In the genomic region with DNA sequence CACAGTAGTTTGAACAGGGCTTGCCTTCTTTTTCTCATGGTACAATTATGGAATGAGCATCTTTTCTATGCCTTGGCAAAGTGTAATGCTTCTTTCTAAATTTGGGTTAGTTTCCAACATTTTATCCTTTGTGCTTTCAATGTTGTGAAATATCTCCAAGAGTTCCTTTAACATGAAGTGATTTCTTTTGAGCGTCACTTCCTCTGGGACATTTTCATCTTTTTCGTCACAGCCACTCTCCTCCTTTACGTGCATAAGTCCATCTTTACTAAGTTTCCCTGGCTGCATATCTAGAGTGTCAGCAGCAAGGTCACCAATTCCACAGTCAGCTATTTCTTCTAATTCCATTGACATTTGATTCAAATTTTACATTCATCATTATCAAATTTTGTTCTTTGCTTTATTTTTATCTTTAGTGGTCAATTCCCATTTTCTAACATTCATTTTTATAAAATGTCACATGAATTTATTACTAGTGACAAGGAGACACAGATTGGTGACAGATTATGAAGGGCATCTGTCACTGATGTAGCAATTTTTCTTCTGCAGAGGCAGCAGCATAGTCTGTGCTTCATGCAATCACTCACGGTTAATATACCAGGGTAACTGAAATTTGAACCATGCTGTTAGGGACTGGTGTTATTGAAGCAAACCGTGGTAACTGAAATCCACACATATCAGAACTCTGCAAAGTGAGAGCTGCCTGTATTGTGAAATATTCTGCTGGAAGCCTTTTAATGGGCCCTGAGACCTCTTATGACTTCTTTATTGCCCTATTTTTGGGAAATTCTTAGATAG, we compare ENCODE assay signal across 13 cellular contexts.
DNase-seq lines count a peak whose midpoint lies in the region; ATAC-seq and TF ChIP-seq lines count a peak whose summit lies in the region.
"Had no signal": no experiment of that assay in that cellular context is flagged by ENCODE, and none has a peak within 500 bp of the region (broad histone marks: within the 10 kb centered on the region; RNA-seq: fewer than 3 reads in every experiment).

No MANE protein-coding gene starts in this region.

- no peaks in the 10 kb centered on the region for H3K9me3 ChIP-seq in Karpas-422 (ENCODE audit: low read length)
- H3K9me3 ChIP-seq: body of pancreas had no signal

- H3K27me3 ChIP-seq in ACC112 (ENCODE audit: insufficient read depth, low read length) = no peaks in the 10 kb centered on the region
- H3K27me3 ChIP-seq in Karpas-422 (ENCODE audit: low read length) = no peaks in the 10 kb centered on the region
- H3K27me3 ChIP-seq: body of pancreas had no signal

- H3K9me2 ChIP-seq in Karpas-422 (replicated peaks; ENCODE audit: insufficient read depth, low read length) = no peaks in the 10 kb centered on the region

- peaks cover 17% of the 10 kb centered on the region for H3K4me1 ChIP-seq in ACC112 (ENCODE audit: control insufficient read depth, insufficient read depth, low read length, unreplicated experiment)
- H3K4me1 ChIP-seq in Karpas-422 (ENCODE audit: low read length) = no peaks in the 10 kb centered on the region

- no peak for ATAC-seq in GM18511 (IDR thresholded peaks at IDR 0.05; ENCODE audit: unreplicated experiment)
- no peak for ATAC-seq in HG02970 (IDR thresholded peaks at IDR 0.05; ENCODE audit: low FRiP score, unreplicated experiment)
- ATAC-seq: body of pancreas had no signal

- H3K4me3 ChIP-seq in ACC112 (ENCODE audit: low read depth, low read length) = no peak overlapping the region
- H3K4me3 ChIP-seq in Karpas-422 (ENCODE audit: low read length) = no peak overlapping the region
- H3K4me3 ChIP-seq: body of pancreas had no signal

- no peaks in the 10 kb centered on the region for H3K36me3 Mint-ChIP-seq in dendritic cell treated with granulocyte-macrophage colony-stimulating factor and Interleukin-4, amounts not matched to agents 40 ng/mL and 50 ng/mL, for 4 days (ENCODE audit: low read depth)
- H3K36me3 Mint-ChIP-seq in mesothelial cell of epicardium = no peaks in the 10 kb centered on the region

- no peaks in the 10 kb centered on the region for H3K27me3 Mint-ChIP-seq in dendritic cell treated with granulocyte-macrophage colony-stimulating factor and Interleukin-4, amounts not matched to agents 40 ng/mL and 50 ng/mL, for 4 days
- H3K27me3 Mint-ChIP-seq in mesothelial cell of epicardium (ENCODE audit: low read depth) = no peaks in the 10 kb centered on the region

- no peak overlapping the region for H3K4me2 ChIP-seq in Karpas-422 (ENCODE audit: low read depth, low read length, poor library complexity, severe bottlenecking)

- H3K36me3 ChIP-seq in ACC112 (ENCODE audit: insufficient read depth, low read length) (no peaks in the 10 kb centered on the region), Karpas-422 (ENCODE audit: insufficient read depth, low read length) (no peaks in the 10 kb centered on the region)

- peaks cover 28% of the 10 kb centered on the region for H3K4me1 Mint-ChIP-seq in dendritic cell treated with granulocyte-macrophage colony-stimulating factor and Interleukin-4, amounts not matched to agents 40 ng/mL and 50 ng/mL, for 4 days (ENCODE audit: low read depth)
- H3K4me1 Mint-ChIP-seq in mesothelial cell of epicardium = peaks cover 25% of the 10 kb centered on the region
- H3K4me1 Mint-ChIP-seq: activated B cell treated with CpG ODN at 0.5 μM for 24 hours had no signal

- no peaks in the 10 kb centered on the region for H3K9me3 Mint-ChIP-seq in dendritic cell treated with granulocyte-macrophage colony-stimulating factor and Interleukin-4, amounts not matched to agents 40 ng/mL and 50 ng/mL, for 4 days
- H3K9me3 Mint-ChIP-seq in mesothelial cell of epicardium = no peaks in the 10 kb centered on the region
- H3K9me3 Mint-ChIP-seq: activated B cell treated with CpG ODN at 0.5 μM for 24 hours had no signal

- peak; percentile 61 for DNase-seq in MV-4-11 (lab: John Stamatoyannopoulos, UW)
- no peak for DNase-seq in mesothelial cell of epicardium (ENCODE audit: low spot score in 2 of 2, unreplicated experiment in 2 of 2)
- no peak for DNase-seq in NCI-H1417 treated with DMSO at 0.1 percent for 48 hours (lab: John Stamatoyannopoulos, UW)
- no peak for DNase-seq in Karpas-422
- DNase-seq: activated B cell treated with CpG ODN at 0.5 μM for 24 hours, NCI-H187, occipital lobe had no signal

- H3K27ac ChIP-seq in ACC112 (ENCODE audit: low read depth, low read length) (peak overlapping the region; percentile 53; the same call in 1 of the 2 replicates), Karpas-422 (ENCODE audit: low read length) (no peak overlapping the region)
- H3K27ac ChIP-seq: epithelial cell of prostate had no signal

- peak overlapping the region; percentile 20 for H2AFZ ChIP-seq in ACC112 (ENCODE audit: low read length, unreplicated experiment)
- no peak overlapping the region for H2AFZ ChIP-seq in Karpas-422 (ENCODE audit: low read length)

- H3K79me2 ChIP-seq in ACC112 (ENCODE audit: control insufficient read depth, insufficient read depth, low read length, unreplicated experiment) (no peaks in the 10 kb centered on the region), Karpas-422 (ENCODE audit: low read length) (no peaks in the 10 kb centered on the region)

- no peak overlapping the region for H3K4me3 Mint-ChIP-seq in dendritic cell treated with granulocyte-macrophage colony-stimulating factor and Interleukin-4, amounts not matched to agents 40 ng/mL and 50 ng/mL, for 4 days
- no peak overlapping the region for H3K4me3 Mint-ChIP-seq in mesothelial cell of epicardium
- H3K4me3 Mint-ChIP-seq: activated B cell treated with CpG ODN at 0.5 μM for 24 hours had no signal

- intact Hi-C loops in dendritic cell treated with granulocyte-macrophage colony-stimulating factor and Interleukin-4, amounts not matched to agents 40 ng/mL and 50 ng/mL, for 4 days (cut with micrococcal nuclease) = no loop called here

- H3K9ac ChIP-seq in Karpas-422 (ENCODE audit: low read length) = no peak overlapping the region

- peak overlapping the region; percentile 56 for H3K27ac Mint-ChIP-seq in dendritic cell treated with granulocyte-macrophage colony-stimulating factor and Interleukin-4, amounts not matched to agents 40 ng/mL and 50 ng/mL, for 4 days
- H3K27ac Mint-ChIP-seq in mesothelial cell of epicardium = peak overlapping the region; percentile 2
- H3K27ac Mint-ChIP-seq: activated B cell treated with CpG ODN at 0.5 μM for 24 hours had no signal

- no peaks in the 10 kb centered on the region for H4K20me1 ChIP-seq in Karpas-422 (ENCODE audit: insufficient read depth, low read depth, low read length)

- TF ChIP-seq CTCF in mesothelial cell of epicardium (IDR thresholded peaks at IDR 0.05; ENCODE audit: unreplicated experiment) = no peak
